In the genomic region with DNA sequence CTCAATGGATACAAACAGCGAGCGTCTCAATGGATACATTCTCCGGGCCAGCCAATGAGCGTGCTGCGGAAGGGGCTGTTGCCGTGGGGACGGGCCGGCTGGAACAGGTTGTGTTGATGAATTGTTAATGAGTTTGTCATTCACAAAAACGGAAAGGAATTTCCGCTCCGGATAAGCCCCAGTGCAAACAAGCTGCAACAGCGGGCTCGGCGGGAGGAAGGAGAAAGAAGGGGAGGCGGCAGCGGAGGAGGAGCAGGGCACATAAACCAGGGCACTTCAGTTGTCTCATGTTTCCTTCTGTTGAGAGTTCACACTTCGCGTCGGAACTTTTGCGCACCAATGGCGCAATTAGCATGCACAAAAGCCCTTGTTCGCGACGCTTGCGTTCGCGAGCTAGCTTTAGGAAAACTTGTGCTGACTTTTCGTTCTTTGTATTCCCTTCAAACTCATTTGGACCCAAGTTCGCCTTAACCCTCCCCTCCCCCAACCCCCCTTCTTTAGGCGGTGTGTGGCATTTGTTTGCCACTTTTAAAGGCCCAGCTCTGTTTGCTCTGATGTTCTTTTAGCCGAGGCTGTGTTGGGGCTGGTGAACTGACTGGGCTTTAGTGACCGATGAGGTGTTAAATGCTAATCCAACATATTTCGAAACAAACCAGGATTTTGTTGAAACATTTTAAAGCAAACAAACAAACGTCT, we compare ENCODE assay signal across 8 cellular contexts. TPM values are rescaled to one million over a fixed set of nuclear protein-coding genes. Genes with fewer than 3 reads are reported as not detected.
DNase-seq lines count a peak whose midpoint lies in the region; ATAC-seq and TF ChIP-seq lines count a peak whose summit lies in the region.

A gene with protein sequence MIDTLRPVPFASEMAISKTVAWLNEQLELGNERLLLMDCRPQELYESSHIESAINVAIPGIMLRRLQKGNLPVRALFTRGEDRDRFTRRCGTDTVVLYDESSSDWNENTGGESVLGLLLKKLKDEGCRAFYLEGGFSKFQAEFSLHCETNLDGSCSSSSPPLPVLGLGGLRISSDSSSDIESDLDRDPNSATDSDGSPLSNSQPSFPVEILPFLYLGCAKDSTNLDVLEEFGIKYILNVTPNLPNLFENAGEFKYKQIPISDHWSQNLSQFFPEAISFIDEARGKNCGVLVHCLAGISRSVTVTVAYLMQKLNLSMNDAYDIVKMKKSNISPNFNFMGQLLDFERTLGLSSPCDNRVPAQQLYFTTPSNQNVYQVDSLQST (minus strand): TSS at position 10 of the 696 bp plus-strand sequence. CDS start 462 bp downstream, outside the sequence.

- H3K4me1 ChIP-seq in HAP-1, result peaks cover 34% of the 10 kb centered on the region

- CTCF ChIA-PET in T-cell (lab: Charles Lee), result interaction anchor here in 1 of 2 donors (1.5 kb wide), 1 partner anchor 108 kb away, joined by 5 read pairs; no protein-coding TSS in a partner anchor

- no peaks in the 10 kb centered on the region for H3K36me3 ChIP-seq in HAP-1 (replicated peaks)

- H3K9me3 ChIP-seq in HAP-1, result no peaks in the 10 kb centered on the region

- POLR2A ChIA-PET in T-cell (lab: Charles Lee), result interaction anchor here in 1 of 2 donors (0.6 to 0.7 kb wide), 3 partner anchors 130 to 240 kb away, joined by 3 to 5 read pairs (median 3); no protein-coding TSS in a partner anchor

- peak within 1 kb of the TSS; percentile 82 for H3K27ac ChIP-seq in substantia nigra (ENCODE audit: low read depth, low read length, poor library complexity, severe bottlenecking)

- peaks cover 13% of the 10 kb centered on the region for H3K27me3 ChIP-seq in HAP-1 (ENCODE audit: low read depth)

- ATAC-seq in T-cell (replicated peaks in 1 of 4), result peak; percentile 72 to 79 (median 75)

- no peaks in the 10 kb centered on the region for H3K9me3 Mint-ChIP-seq in T-cell
- peaks cover 22% of the 10 kb centered on the region for H3K9me3 Mint-ChIP-seq in glutamatergic neuron (ENCODE audit: unreplicated experiment)

- peak; percentile 97 for DNase-seq in DMS 273 (lab: John Stamatoyannopoulos, UW; ENCODE audit: unreplicated experiment)
- DNase-seq in HAP-1 (ENCODE audit: low spot score in 2 of 2), result peak; percentile 94
- DNase-seq in NCI-H1417 treated with DMSO at 0.1 percent for 48 hours (lab: John Stamatoyannopoulos, UW), result peak; percentile 90
- peak; percentile 64 to 86 (median 75) for DNase-seq in T-cell
- peak; percentile 60 for DNase-seq in activated naive CD8-positive, alpha-beta T cell treated with anti-CD3 and anti-CD28 coated beads, Interleukin-2, amount 50 U/mL, for 16 hours (ENCODE audit: low read depth, low spot score)
- peak; percentile 90 for DNase-seq in glutamatergic neuron
- DNase-seq in occipital lobe (lab: John Stamatoyannopoulos, UW), result peak; percentile 93
- DNase-seq in substantia nigra (lab: John Stamatoyannopoulos, UW), result peak; percentile 28 to 94 (median 81)

- no peak for TF ChIP-seq CTCF in glutamatergic neuron (IDR thresholded peaks at IDR 0.05; ENCODE audit: partially characterized antibody, unreplicated experiment)

- H3K36me3 Mint-ChIP-seq in T-cell (no peaks in the 10 kb centered on the region), glutamatergic neuron (ENCODE audit: unreplicated experiment) (no peaks in the 10 kb centered on the region)

- in situ Hi-C loops in HAP-1 (cut with MboI; ENCODE audit: low sequenced_read_pairs), result no loop called here

- H3K4me1 Mint-ChIP-seq in T-cell, result peaks cover 45 to 64% (median 45%) of the 10 kb centered on the region in 3 donors
- H3K4me1 Mint-ChIP-seq in glutamatergic neuron (ENCODE audit: low read depth, unreplicated experiment), result peaks cover 44% of the 10 kb centered on the region

- peak within 1 kb of the TSS; percentile 38 for H3K4me3 ChIP-seq in HAP-1

- H3K27me3 Mint-ChIP-seq in T-cell (no peaks in the 10 kb centered on the region), glutamatergic neuron (ENCODE audit: unreplicated experiment) (peaks cover 20% of the 10 kb centered on the region)

- H3K27ac Mint-ChIP-seq in T-cell (peak within 1 kb of the TSS; percentile 89 to 92), glutamatergic neuron (ENCODE audit: unreplicated experiment) (peak within 1 kb of the TSS; percentile 95)

- peak within 1 kb of the TSS; percentile 84 to 88 (median 87) for H3K4me3 Mint-ChIP-seq in T-cell
- peak within 1 kb of the TSS; percentile 96 for H3K4me3 Mint-ChIP-seq in glutamatergic neuron (ENCODE audit: unreplicated experiment)

RNA-seq across cellular contexts. Expression of the gene that starts here (rescaled TPM):
- total RNA-seq in T-cell (10 to 100 TPM in 1 of 5 donors, 1 to 10 TPM in 4; 2.7 to 13.7 (median 3.1) TPM), glutamatergic neuron (ENCODE audit: unreplicated experiment) (4.2 TPM), occipital lobe (34.5 TPM)

Comparison
In these comparisons a context has a peak if more than half of its experiments do, and no peak if none do; other contexts are left out.
1. Peak in every context shown above with its lines: DNase-seq, ATAC-seq, H3K4me3 ChIP-seq and H3K27ac ChIP-seq.